12 cellular contexts compared by ENCODE assay signal in genomic region chr12:123471374-123472068, GRCh38. TPM values are rescaled to one million over a fixed set of nuclear protein-coding genes. Genes with fewer than 3 reads are reported as not detected.
DNase-seq lines count a peak whose midpoint lies in the region; ATAC-seq and TF ChIP-seq lines count a peak whose summit lies in the region.
"Had no signal": no experiment of that assay in that cellular context is flagged by ENCODE, and none has a peak within 500 bp of the region (broad histone marks: within the 10 kb centered on the region; RNA-seq: fewer than 3 reads in every experiment).

No MANE protein-coding gene starts in this region.

- BruUV-seq in Caco-2 (replicated peaks; lab: Mats Ljungman, UMichigan) = no TSS peak

- H3K36me3 Mint-ChIP-seq in Caco-2 (ENCODE audit: insufficient read depth, unreplicated experiment) = peaks cover 29% of the 10 kb centered on the region
- H3K36me3 Mint-ChIP-seq in activated T-cell treated with anti-CD3 and anti-CD28 coated beads, Interleukin-2, amount 50 U/mL, for 72 hours (ENCODE audit: insufficient read depth in 2 of 2) = peaks cover 0 to 8% of the 10 kb centered on the region in 2 donors

- H3K27ac Mint-ChIP-seq in Caco-2 (ENCODE audit: unreplicated experiment) = peak overlapping the region; percentile 90
- no peak overlapping the region for H3K27ac Mint-ChIP-seq in activated T-cell treated with anti-CD3 and anti-CD28 coated beads, Interleukin-2, amount 50 U/mL, for 72 hours

- H3K36me3 ChIP-seq in Caco-2 (ENCODE audit: control insufficient read depth, insufficient read depth, low read length) = peaks cover 2% of the 10 kb centered on the region; the same call in 1 of the 2 replicates
- peaks cover 0 to 59% of the 10 kb centered on the region in 2 donors for H3K36me3 ChIP-seq in gastroesophageal sphincter

- H3K27me3 Mint-ChIP-seq in Caco-2 (ENCODE audit: insufficient read depth, unreplicated experiment) = no peaks in the 10 kb centered on the region
- no peaks in the 10 kb centered on the region for H3K27me3 Mint-ChIP-seq in activated T-cell treated with anti-CD3 and anti-CD28 coated beads, Interleukin-2, amount 50 U/mL, for 72 hours (ENCODE audit: low read depth)

- H3K9me3 ChIP-seq in Caco-2 = no peaks in the 10 kb centered on the region
- H3K9me3 ChIP-seq in gastroesophageal sphincter = no peaks in the 10 kb centered on the region

- peaks cover 18% of the 10 kb centered on the region for H3K4me1 ChIP-seq in Caco-2
- H3K4me1 ChIP-seq in gastroesophageal sphincter = peaks cover 0 to 32% (median 0%) of the 10 kb centered on the region in 3 donors

- H3K27ac ChIP-seq in gastroesophageal sphincter = no peak overlapping the region
- H3K27ac ChIP-seq: coronary artery had no signal

- TF ChIP-seq EP300 in gastroesophageal sphincter (IDR thresholded peaks at IDR 0.05) = no peak

- no peak for TF ChIP-seq CTCF in Caco-2 (IDR thresholded peaks at IDR 0.05; ENCODE audit: insufficient read depth in 1 of 2, low read depth in 1 of 2, low read length in 1 of 2, severe bottlenecking in 1 of 2, unreplicated experiment in 1 of 2)
- TF ChIP-seq CTCF in gastroesophageal sphincter (IDR thresholded peaks at IDR 0.05) = no peak

- H3K4me3 Mint-ChIP-seq in Caco-2 (ENCODE audit: unreplicated experiment) = no peak overlapping the region
- no peak overlapping the region for H3K4me3 Mint-ChIP-seq in activated T-cell treated with anti-CD3 and anti-CD28 coated beads, Interleukin-2, amount 50 U/mL, for 72 hours

- intact Hi-C loops in Caco-2 (cut with micrococcal nuclease; ENCODE audit: unreplicated experiment) (loop anchor here (5.0 kb wide), 1 partner anchor 61 kb away; the partner anchor contains the start of gene RILPL1), posterior cingulate gyrus (cut with DNase I) (no loop called here)

- TF ChIP-seq POLR2A in gastroesophageal sphincter (IDR thresholded peaks at IDR 0.05) (no peak), erythroblast (IDR thresholded peaks at IDR 0.05; ENCODE audit: low read length) (no peak)

- 63 to 79% methylated on average over 1 to 2 of the region's 8 CpGs for WGBS in gastroesophageal sphincter (ENCODE audit: low coverage in 1 of 2), 2 donors

- DNase-seq in Caco-2 (peak; percentile 52 to 68), RPMI7951 (ENCODE audit: low read depth) (peak; percentile 35), posterior cingulate gyrus (peak in 9 of 10 donors; percentile 18 to 95 (median 71)), erythroblast (lab: John Stamatoyannopoulos, UW) (no peak), NCI-H345 treated with DMSO at 0.1 percent for 48 hours (lab: John Stamatoyannopoulos, UW; ENCODE audit: unreplicated experiment) (no peak)
- no peak for DNase-seq in activated T-cell treated with anti-CD3 and anti-CD28 coated beads, Interleukin-2, amount 50 U/mL, for 72 hours
- DNase-seq: activated T-cell treated with anti-CD3 and anti-CD28 coated beads, Interleukin-2, amount 50 U/mL, for 1 hour; DND-41; NCI-H1436 treated with DMSO at 0.1 percent for 48 hours had no signal

- H3K27me3 ChIP-seq in Caco-2 (replicated peaks; ENCODE audit: control insufficient read depth, insufficient read depth, low read length) = no peaks in the 10 kb centered on the region
- H3K27me3 ChIP-seq in gastroesophageal sphincter = no peaks in the 10 kb centered on the region

- ATAC-seq in gastroesophageal sphincter (peak; percentile 28), GM21367 (IDR thresholded peaks at IDR 0.05; ENCODE audit: unreplicated experiment) (no peak)
- ATAC-seq in activated T-cell treated with anti-CD3 and anti-CD28 coated beads, Interleukin-2, amount 50 U/mL, for 72 hours (replicated peaks in 1 of 2) = no peak

- POLR2A ChIA-PET in Caco-2 (lab: Charles Lee) = no interaction called here

- peaks cover 25% of the 10 kb centered on the region for H3K4me1 Mint-ChIP-seq in Caco-2 (ENCODE audit: low read depth, unreplicated experiment)
- H3K4me1 Mint-ChIP-seq in activated T-cell treated with anti-CD3 and anti-CD28 coated beads, Interleukin-2, amount 50 U/mL, for 72 hours (ENCODE audit: low read depth) = peaks cover 17% of the 10 kb centered on the region

- H3K9me3 Mint-ChIP-seq in Caco-2 (ENCODE audit: unreplicated experiment) = no peaks in the 10 kb centered on the region
- H3K9me3 Mint-ChIP-seq in activated T-cell treated with anti-CD3 and anti-CD28 coated beads, Interleukin-2, amount 50 U/mL, for 72 hours = no peaks in the 10 kb centered on the region

- CTCF ChIA-PET in Caco-2 (lab: Charles Lee) = no interaction called here

- H3K4me3 ChIP-seq in Caco-2 (ENCODE audit: low read depth, low read length) = no peak overlapping the region
- no peak overlapping the region for H3K4me3 ChIP-seq in gastroesophageal sphincter
- H3K4me3 ChIP-seq: coronary artery had no signal

RNA-seq across cellular contexts. Expression of gene SNRNP35, which starts 13.6 kb away (rescaled TPM):
- total RNA-seq in Caco-2 (2022) (22.0 and 22.7 TPM in 2 replicates), gastroesophageal sphincter (10 to 100 TPM; 16.3 to 17.6 (median 17.5) TPM)
- total RNA-seq in RPMI7951 (2014; rRNA removed; shearing (Covaris generic)) = 12.4 and 16.5 TPM in 2 replicates
- total RNA-seq in activated T-cell treated with anti-CD3 and anti-CD28 coated beads, Interleukin-2, amount 50 U/mL, for 72 hours = 10 to 100 TPM; 38.2 to 42.3 TPM

RNA-seq across cellular contexts. Expression of gene RILPL2, which starts 35.0 kb away (rescaled TPM):
- total RNA-seq in Caco-2 (2022) (3.1 and 3.2 TPM in 2 replicates), gastroesophageal sphincter (1 to 10 TPM; 6.2 to 9.2 (median 7.9) TPM)
- total RNA-seq in RPMI7951 (2014; rRNA removed; shearing (Covaris generic)) = 2.5 and 2.7 TPM in 2 replicates
- total RNA-seq in activated T-cell treated with anti-CD3 and anti-CD28 coated beads, Interleukin-2, amount 50 U/mL, for 72 hours = 10 to 100 TPM; 13.6 to 13.9 TPM

Comparison
In these comparisons a context has a peak if more than half of its experiments do, and no peak if none do; other contexts are left out.
1. DNase-seq: peak in Caco-2 (2 of 2), RPMI7951 (single experiment) and posterior cingulate gyrus (9 of 10); none in erythroblast (0 of 2), activated T-cell treated with anti-CD3 and anti-CD28 coated beads, Interleukin-2, amount 50 U/mL, for 72 hours (0 of 2) and NCI-H345 treated with DMSO at 0.1 percent for 48 hours (single experiment).